Comparison of ENCODE assay signal across 28 cellular contexts in the genomic region with DNA sequence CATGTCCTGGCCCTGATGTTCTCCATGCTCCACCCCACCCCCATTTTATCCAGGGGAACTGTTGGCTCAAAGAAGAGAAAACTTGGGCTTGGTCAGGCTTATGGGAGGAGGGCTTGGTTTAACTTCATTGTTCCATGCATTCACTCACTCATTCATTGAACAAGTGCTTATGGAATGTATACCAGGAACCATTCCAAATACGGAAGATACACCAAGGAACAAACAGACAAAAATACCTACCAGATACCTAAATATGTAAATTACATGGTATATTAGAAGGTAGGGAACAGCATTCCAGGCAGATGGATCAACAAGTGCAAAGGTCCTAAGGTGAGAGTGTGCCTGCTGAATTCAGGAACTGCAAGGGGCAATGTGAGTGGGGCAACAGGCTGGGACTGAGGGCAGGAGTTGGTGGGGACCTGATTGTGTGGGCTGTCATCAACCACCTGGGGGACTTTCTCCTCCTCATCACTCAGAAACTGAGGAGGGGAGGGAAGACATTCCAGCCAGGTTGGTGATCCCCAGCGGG. TPM values are rescaled to one million over a fixed set of nuclear protein-coding genes. Genes with fewer than 3 reads are reported as not detected.
DNase-seq lines count a peak whose midpoint lies in the region; ATAC-seq, FAIRE-seq and TF ChIP-seq lines count a peak whose summit lies in the region.
"Had no signal": no experiment of that assay in that cellular context is flagged by ENCODE, and none has a peak within 500 bp of the region (broad histone marks: within the 10 kb centered on the region; RNA-seq: fewer than 3 reads in every experiment).

No MANE protein-coding gene starts in this region.

- DNase-seq in activated naive CD8-positive, alpha-beta T cell treated with anti-CD3 and anti-CD28 coated beads for 36 hours: no peak
- no peak for DNase-seq in bronchial epithelial cell (ENCODE audit: low read depth)
- no peak for DNase-seq in naive thymus-derived CD4-positive, alpha-beta T cell
- DNase-seq in CD1c-positive myeloid dendritic cell (ENCODE audit: extremely low spot score): no peak
- DNase-seq in posterior vena cava (ENCODE audit: low spot score): no peak
- no peak for DNase-seq in AML-193 (lab: John Stamatoyannopoulos, UW)
- DNase-seq: 8988T; activated CD4-positive, alpha-beta T cell treated with anti-CD3 and anti-CD28 coated beads, Interleukin-2, amount 50 U/mL, for 48 hours; activated naive CD4-positive, alpha-beta T cell treated with anti-CD3 and anti-CD28 coated beads for 36 hours; brain microvascular endothelial cell; COR-L47; H9; left colon; mammary epithelial cell; NCI-H1092; NCI-H187 treated with DMSO at 0.1 percent for 48 hours; NCI-H526 treated with DMSO at 0.1 percent for 48 hours; psoas muscle; SHP77 treated with DMSO at 0.1 percent for 48 hours; stimulated activated CD4-positive, alpha-beta T cell treated with anti-CD3 and anti-CD28 coated beads, Interleukin-4, amount 100 ng/mL, for 24 hours had no signal

- peaks cover 0 to 20% of the 10 kb centered on the region in 2 donors for H3K4me1 ChIP-seq in naive thymus-derived CD4-positive, alpha-beta T cell (ENCODE audit: control insufficient read depth in 2 of 2, insufficient read depth in 2 of 2, low read length in 2 of 2)
- H3K4me1 ChIP-seq: psoas muscle had no signal

- H3K4me3 Mint-ChIP-seq in activated naive CD8-positive, alpha-beta T cell: peak overlapping the region; percentile 81
- no peak overlapping the region for H3K4me3 Mint-ChIP-seq in activated naive CD8-positive, alpha-beta T cell treated with anti-CD3 and anti-CD28 coated beads for 36 hours
- H3K4me3 Mint-ChIP-seq in naive thymus-derived CD4-positive, alpha-beta T cell: peak overlapping the region in 8 of 10 donors; percentile 38 to 98 (median 66)
- H3K4me3 Mint-ChIP-seq: activated T-helper 1 cell treated with anti-CD3 and anti-CD28 coated beads, Interleukin-12 subunit alpha, Interleukin-12 subunit beta, Interleukin-2, Interleukin-4 antibody, amounts not matched to agents 30 ng/mL and 10 ng/mL and 1 ng/mL, durations not matched to agents 14 hours and 24 hours and 36 hours had no signal

- H3K27me3 Mint-ChIP-seq in activated naive CD8-positive, alpha-beta T cell: peaks cover 4% of the 10 kb centered on the region
- H3K27me3 Mint-ChIP-seq in activated naive CD8-positive, alpha-beta T cell treated with anti-CD3 and anti-CD28 coated beads for 36 hours: no peaks in the 10 kb centered on the region
- peaks cover 0 to 52% (median 28%) of the 10 kb centered on the region in 5 donors for H3K27me3 Mint-ChIP-seq in naive thymus-derived CD4-positive, alpha-beta T cell

- peaks cover 6% of the 10 kb centered on the region for H3K36me3 ChIP-seq in bronchial epithelial cell (ENCODE audit: control insufficient read depth, insufficient read depth, low read length)
- no peaks in the 10 kb centered on the region for H3K36me3 ChIP-seq in naive thymus-derived CD4-positive, alpha-beta T cell (ENCODE audit: control insufficient read depth in 2 of 3, insufficient read depth in 3 of 3, low read length in 3 of 3)
- H3K36me3 ChIP-seq: brain microvascular endothelial cell, gastroesophageal sphincter, tibial nerve had no signal

- no peaks in the 10 kb centered on the region for H3K9me3 Mint-ChIP-seq in activated naive CD8-positive, alpha-beta T cell (ENCODE audit: low read depth)
- H3K9me3 Mint-ChIP-seq in activated naive CD8-positive, alpha-beta T cell treated with anti-CD3 and anti-CD28 coated beads for 36 hours: no peaks in the 10 kb centered on the region
- no peaks in the 10 kb centered on the region for H3K9me3 Mint-ChIP-seq in naive thymus-derived CD4-positive, alpha-beta T cell
- H3K9me3 Mint-ChIP-seq: activated naive CD4-positive, alpha-beta T cell treated with anti-CD3 and anti-CD28 coated beads for 36 hours; activated T-helper 1 cell treated with anti-CD3 and anti-CD28 coated beads, Interleukin-12 subunit alpha, Interleukin-12 subunit beta, Interleukin-2, Interleukin-4 antibody, amounts not matched to agents 30 ng/mL and 10 ng/mL and 1 ng/mL, durations not matched to agents 14 hours and 24 hours and 36 hours; H9 had no signal

- FAIRE-seq in bronchial epithelial cell (lab: Jason Lieb, UNC): peak; percentile 62
- FAIRE-seq: endothelial cell of umbilical vein had no signal

- peaks cover 39% of the 10 kb centered on the region for H3K4me1 Mint-ChIP-seq in activated naive CD8-positive, alpha-beta T cell (ENCODE audit: low read depth)
- H3K4me1 Mint-ChIP-seq in activated naive CD8-positive, alpha-beta T cell treated with anti-CD3 and anti-CD28 coated beads for 36 hours: peaks cover 42% of the 10 kb centered on the region
- H3K4me1 Mint-ChIP-seq in naive thymus-derived CD4-positive, alpha-beta T cell: peaks cover 34 to 57% (median 51%) of the 10 kb centered on the region in 7 donors

- CTCF ChIA-PET in naive thymus-derived CD4-positive, alpha-beta T cell (lab: Charles Lee): no interaction called here

- POLR2A ChIA-PET in naive thymus-derived CD4-positive, alpha-beta T cell (lab: Charles Lee): no interaction called here

- no peak overlapping the region for H3K27ac ChIP-seq in naive thymus-derived CD4-positive, alpha-beta T cell (ENCODE audit: low read depth, low read length)
- H3K27ac ChIP-seq: brain microvascular endothelial cell, hepatocyte, psoas muscle, tibial nerve had no signal

- ATAC-seq in naive thymus-derived CD4-positive, alpha-beta T cell: no peak
- no peak for ATAC-seq in GM19463 (IDR thresholded peaks at IDR 0.05; ENCODE audit: unreplicated experiment)
- ATAC-seq: activated CD4-positive, CD25-positive, alpha-beta regulatory T cell treated with anti-CD3 and anti-CD28 coated beads, Interleukin-2, amount 50 U/mL, for 24 hours; gastroesophageal sphincter; left colon; psoas muscle had no signal

- H3K27me3 ChIP-seq in bronchial epithelial cell (ENCODE audit: control insufficient read depth, insufficient read depth, low read length): no peaks in the 10 kb centered on the region
- H3K27me3 ChIP-seq in naive thymus-derived CD4-positive, alpha-beta T cell (ENCODE audit: control insufficient read depth in 2 of 2, insufficient read depth in 2 of 2, low read length in 2 of 2): peaks cover 0 to 5% of the 10 kb centered on the region in 2 donors
- H3K27me3 ChIP-seq: brain microvascular endothelial cell, gastroesophageal sphincter, hepatocyte, tibial nerve had no signal

- no peak overlapping the region for H3K4me3 ChIP-seq in bronchial epithelial cell (ENCODE audit: low read depth, low read length)
- no peak overlapping the region for H3K4me3 ChIP-seq in naive thymus-derived CD4-positive, alpha-beta T cell (ENCODE audit: low read length)
- H3K4me3 ChIP-seq: hepatocyte, psoas muscle had no signal

- no peak for TF ChIP-seq CTCF in bronchial epithelial cell (IDR thresholded peaks at IDR 0.05; ENCODE audit: insufficient read depth, low read length, severe bottlenecking)

- no peak overlapping the region for H3K27ac Mint-ChIP-seq in activated naive CD8-positive, alpha-beta T cell
- H3K27ac Mint-ChIP-seq in activated naive CD8-positive, alpha-beta T cell treated with anti-CD3 and anti-CD28 coated beads for 36 hours: no peak overlapping the region
- H3K27ac Mint-ChIP-seq in naive thymus-derived CD4-positive, alpha-beta T cell: no peak overlapping the region
- H3K27ac Mint-ChIP-seq: activated naive CD4-positive, alpha-beta T cell treated with anti-CD3 and anti-CD28 coated beads for 36 hours; H9 had no signal

- no peaks in the 10 kb centered on the region for H3K9me3 ChIP-seq in naive thymus-derived CD4-positive, alpha-beta T cell (ENCODE audit: control insufficient read depth in 2 of 3, low read length in 3 of 3)
- H3K9me3 ChIP-seq: gastroesophageal sphincter, psoas muscle, tibial nerve had no signal

- H3K36me3 Mint-ChIP-seq in activated naive CD8-positive, alpha-beta T cell: peaks cover 3% of the 10 kb centered on the region
- H3K36me3 Mint-ChIP-seq in activated naive CD8-positive, alpha-beta T cell treated with anti-CD3 and anti-CD28 coated beads for 36 hours: no peaks in the 10 kb centered on the region
- H3K36me3 Mint-ChIP-seq in naive thymus-derived CD4-positive, alpha-beta T cell: peaks cover 0 to 19% (median 0%) of the 10 kb centered on the region in 5 donors

- intact Hi-C loops in naive thymus-derived CD4-positive, alpha-beta T cell (cut with micrococcal nuclease): no loop called here
- intact Hi-C loops in posterior vena cava (cut with DNase I): loop anchor here in 1 of 2 donors (5.0 kb wide), 1 partner anchor 39 kb away; a partner anchor contains a TSS

RNA-seq across cellular contexts. Expression of a gene that starts 39.9 kb away (rescaled TPM):
- total RNA-seq in activated naive CD8-positive, alpha-beta T cell treated with anti-CD3 and anti-CD28 coated beads for 36 hours: 10 to 100 TPM; 19.6 to 21.1 TPM
- total RNA-seq in bronchial epithelial cell (7.4 and 8.8 TPM in 2 replicates), posterior vena cava (10 to 100 TPM; 25.6 to 36.5 TPM)
- 10 to 100 TPM; 20.1 to 46.2 (median 23.6) TPM for total RNA-seq in naive thymus-derived CD4-positive, alpha-beta T cell
- polyA plus RNA-seq in naive thymus-derived CD4-positive, alpha-beta T cell: 1 to 10 TPM; 2.0 to 4.0 TPM
